In the genomic region with DNA sequence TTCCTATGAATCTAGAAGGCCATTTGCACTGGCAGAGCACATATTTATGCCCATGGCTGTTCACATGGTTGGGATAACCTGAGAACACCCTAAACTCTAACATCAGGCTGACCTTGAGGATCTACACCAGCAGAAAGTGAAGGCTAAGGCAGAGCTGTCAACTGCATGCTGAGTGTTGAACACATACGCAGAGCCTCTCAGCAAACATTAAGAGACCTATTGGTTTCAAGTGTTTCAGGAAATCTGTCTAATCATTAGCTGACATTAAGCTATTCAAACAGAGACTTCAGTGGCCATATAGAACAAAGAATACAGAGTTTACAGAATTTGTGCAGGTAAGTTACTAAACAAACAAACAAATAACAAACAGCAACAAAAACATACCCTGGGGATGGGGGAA, we compare ENCODE assay signal across 22 cellular contexts.
"Had no signal": no experiment of that assay in that cellular context is flagged by ENCODE, and none has a peak within 500 bp of the region (broad histone marks: within the 10 kb centered on the region; RNA-seq: fewer than 3 reads in every experiment).

No MANE protein-coding gene starts in this region.

- H3K4me1 ChIP-seq: heart right ventricle, left ventricle myocardium inferior, parathyroid adenoma, sigmoid colon, transverse colon had no signal

- H3K27me3 ChIP-seq: heart right ventricle, sigmoid colon had no signal

- H3K9me3 ChIP-seq: heart right ventricle, left ventricle myocardium inferior, sigmoid colon, transverse colon had no signal

- H3K36me3 ChIP-seq: heart right ventricle, left ventricle myocardium inferior, sigmoid colon, transverse colon had no signal

- H3K9ac ChIP-seq: parathyroid adenoma had no signal

- H3K27ac ChIP-seq: epithelial cell of prostate, heart right ventricle, left ventricle myocardium inferior, parathyroid adenoma, sigmoid colon, transverse colon had no signal

- DNase-seq: activated B cell treated with CpG ODN at 0.5 μM for 24 hours; activated CD4-positive, alpha-beta T cell treated with anti-CD3 and anti-CD28 coated beads for 36 hours; activated CD4-positive, alpha-beta T cell treated with anti-CD3 and anti-CD28 coated beads, Interleukin-2, amount 50 U/mL, for 4 hours; activated CD8-positive, alpha-beta memory T cell treated with anti-CD3 and anti-CD28 coated beads for 24 hours; activated CD8-positive, alpha-beta memory T cell treated with anti-CD3 and anti-CD28 coated beads, Interleukin-2, amount 50 U/mL, for 4 hours; activated T-cell treated with anti-CD3 and anti-CD28 coated beads, Interleukin-2, amount 50 U/mL, for 24 hours; aorta; heart right ventricle; kidney; left ventricle myocardium inferior; midbrain; nephron progenitor cell; sigmoid colon; stimulated activated CD4-positive, alpha-beta T cell treated with anti-CD3 and anti-CD28 coated beads, Interleukin-15, amount 100 ng/mL, for 24 hours; stimulated activated CD4-positive, alpha-beta T cell treated with anti-CD3 and anti-CD28 coated beads, Interleukin-2, amount 100 ng/mL, for 48 hours; stimulated activated CD8-positive, alpha-beta memory T cell treated with anti-CD3 and anti-CD28 coated beads, Interleukin-4, amount 100 ng/mL, for 48 hours; stimulated activated naive B cell treated with anti-CD40 and anti-IgM and Interleukin-4, amounts not matched to agents 10 μg/mL and 1 μg/mL and 100 μg/mL, for 72 hours; T1000; transverse colon had no signal

- H3K4me3 ChIP-seq: heart right ventricle, left ventricle myocardium inferior, sigmoid colon, smooth muscle cell, transverse colon had no signal
